Comparison of ENCODE assay signal across 8 cellular contexts in the genomic region with DNA sequence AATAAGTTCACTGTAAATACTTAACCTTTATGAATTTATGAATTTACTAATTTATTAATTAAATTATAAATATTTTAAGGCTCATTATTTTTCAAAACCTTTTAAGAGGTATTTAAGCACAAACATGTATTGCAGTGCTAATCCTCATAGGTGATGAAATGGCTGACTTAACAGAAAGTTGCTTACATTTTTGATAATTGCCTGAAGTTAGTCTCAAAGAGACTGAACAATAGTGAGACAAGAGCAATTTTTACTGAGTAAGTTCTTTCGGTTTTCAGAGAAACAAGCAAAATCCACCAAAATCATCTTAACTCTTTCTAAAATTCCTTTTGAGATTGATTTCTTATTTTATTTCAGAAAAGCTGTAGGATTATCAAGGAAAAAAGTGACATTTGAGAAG.
"Had no signal": no experiment of that assay in that cellular context is flagged by ENCODE, and none has a peak within 500 bp of the region (broad histone marks: within the 10 kb centered on the region; RNA-seq: fewer than 3 reads in every experiment).

No MANE protein-coding gene starts in this region.

- ATAC-seq: HCT116 had no signal

- DNase-seq: GM23248, GOT3, H7, HFFc6, KBM-7 had no signal

- H3K9me3 ChIP-seq: HAP-1 had no signal

- H2AFZ ChIP-seq: GM23248 had no signal

- H3K27ac ChIP-seq: GM23248 had no signal

- H3K4me3 ChIP-seq: GM23248, HAP-1 had no signal

- H3K9ac ChIP-seq: GM23248 had no signal

- H3K36me3 ChIP-seq: HAP-1 had no signal

- H3K4me1 ChIP-seq: HAP-1 had no signal

- FAIRE-seq: HTR-8/SVneo had no signal
